In genomic region chr2:172999641-173000387, GRCh38 we compare ENCODE assay signal across 1 cellular context.
TF ChIP-seq lines count a peak whose summit lies in the region.

No MANE protein-coding gene starts in this region.

TF ChIP-seq in HepG2, 621 proteins besides CTCF, POLR2A, EP300 and RAD21 (continued from another document):
- no peak for TF ChIP-seq ZNF687 (CRISPR knock-in tag; IDR thresholded peaks at IDR 0.05)
- TF ChIP-seq, protein P1, sequence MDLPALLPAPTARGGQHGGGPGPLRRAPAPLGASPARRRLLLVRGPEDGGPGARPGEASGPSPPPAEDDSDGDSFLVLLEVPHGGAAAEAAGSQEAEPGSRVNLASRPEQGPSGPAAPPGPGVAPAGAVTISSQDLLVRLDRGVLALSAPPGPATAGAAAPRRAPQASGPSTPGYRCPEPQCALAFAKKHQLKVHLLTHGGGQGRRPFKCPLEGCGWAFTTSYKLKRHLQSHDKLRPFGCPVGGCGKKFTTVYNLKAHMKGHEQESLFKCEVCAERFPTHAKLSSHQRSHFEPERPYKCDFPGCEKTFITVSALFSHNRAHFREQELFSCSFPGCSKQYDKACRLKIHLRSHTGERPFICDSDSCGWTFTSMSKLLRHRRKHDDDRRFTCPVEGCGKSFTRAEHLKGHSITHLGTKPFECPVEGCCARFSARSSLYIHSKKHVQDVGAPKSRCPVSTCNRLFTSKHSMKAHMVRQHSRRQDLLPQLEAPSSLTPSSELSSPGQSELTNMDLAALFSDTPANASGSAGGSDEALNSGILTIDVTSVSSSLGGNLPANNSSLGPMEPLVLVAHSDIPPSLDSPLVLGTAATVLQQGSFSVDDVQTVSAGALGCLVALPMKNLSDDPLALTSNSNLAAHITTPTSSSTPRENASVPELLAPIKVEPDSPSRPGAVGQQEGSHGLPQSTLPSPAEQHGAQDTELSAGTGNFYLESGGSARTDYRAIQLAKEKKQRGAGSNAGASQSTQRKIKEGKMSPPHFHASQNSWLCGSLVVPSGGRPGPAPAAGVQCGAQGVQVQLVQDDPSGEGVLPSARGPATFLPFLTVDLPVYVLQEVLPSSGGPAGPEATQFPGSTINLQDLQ (CRISPR knock-in tag; IDR thresholded peaks at IDR 0.05), result no peak
- no peak for TF ChIP-seq SNRNP70 (IDR thresholded peaks at IDR 0.05; ENCODE audit: low read depth, low read length)
- TF ChIP-seq ZNF550 (CRISPR knock-in tag; IDR thresholded peaks at IDR 0.05; ENCODE audit: borderline replicate concordance), result no peak
- TF ChIP-seq ZNF468 (CRISPR knock-in tag; IDR thresholded peaks at IDR 0.05), result no peak
- TF ChIP-seq GATA4 (IDR thresholded peaks at IDR 0.05; ENCODE audit: borderline replicate concordance, low read depth), result no peak
